Comparison of ENCODE assay signal across 1 cellular context in the genomic region with DNA sequence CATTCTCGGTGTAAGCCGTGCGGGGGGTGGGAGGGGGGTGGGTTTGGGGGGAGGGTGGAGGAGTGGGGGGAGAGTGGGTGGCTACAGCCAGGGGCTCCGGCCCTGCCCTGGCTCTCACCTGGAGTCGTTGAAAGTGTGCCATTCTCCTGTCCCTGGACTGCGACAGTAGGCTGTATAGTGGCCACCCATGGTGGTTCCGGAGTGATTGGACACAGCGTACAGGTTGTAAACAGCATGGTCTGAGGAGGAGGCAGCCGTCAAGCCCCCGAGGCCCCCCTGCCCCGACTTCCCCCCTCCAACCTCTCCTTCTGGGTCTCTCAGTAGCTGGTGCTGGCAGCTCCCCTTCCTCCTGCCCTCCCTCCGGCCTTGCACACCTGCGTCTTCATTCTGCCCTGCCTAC.
TF ChIP-seq lines count a peak whose summit lies in the region.

No MANE protein-coding gene starts in this region.

TF ChIP-seq in GM23338, 12 proteins besides CTCF, POLR2A, EP300 and RAD21 (continued from another document):
- TF ChIP-seq, protein P1, sequence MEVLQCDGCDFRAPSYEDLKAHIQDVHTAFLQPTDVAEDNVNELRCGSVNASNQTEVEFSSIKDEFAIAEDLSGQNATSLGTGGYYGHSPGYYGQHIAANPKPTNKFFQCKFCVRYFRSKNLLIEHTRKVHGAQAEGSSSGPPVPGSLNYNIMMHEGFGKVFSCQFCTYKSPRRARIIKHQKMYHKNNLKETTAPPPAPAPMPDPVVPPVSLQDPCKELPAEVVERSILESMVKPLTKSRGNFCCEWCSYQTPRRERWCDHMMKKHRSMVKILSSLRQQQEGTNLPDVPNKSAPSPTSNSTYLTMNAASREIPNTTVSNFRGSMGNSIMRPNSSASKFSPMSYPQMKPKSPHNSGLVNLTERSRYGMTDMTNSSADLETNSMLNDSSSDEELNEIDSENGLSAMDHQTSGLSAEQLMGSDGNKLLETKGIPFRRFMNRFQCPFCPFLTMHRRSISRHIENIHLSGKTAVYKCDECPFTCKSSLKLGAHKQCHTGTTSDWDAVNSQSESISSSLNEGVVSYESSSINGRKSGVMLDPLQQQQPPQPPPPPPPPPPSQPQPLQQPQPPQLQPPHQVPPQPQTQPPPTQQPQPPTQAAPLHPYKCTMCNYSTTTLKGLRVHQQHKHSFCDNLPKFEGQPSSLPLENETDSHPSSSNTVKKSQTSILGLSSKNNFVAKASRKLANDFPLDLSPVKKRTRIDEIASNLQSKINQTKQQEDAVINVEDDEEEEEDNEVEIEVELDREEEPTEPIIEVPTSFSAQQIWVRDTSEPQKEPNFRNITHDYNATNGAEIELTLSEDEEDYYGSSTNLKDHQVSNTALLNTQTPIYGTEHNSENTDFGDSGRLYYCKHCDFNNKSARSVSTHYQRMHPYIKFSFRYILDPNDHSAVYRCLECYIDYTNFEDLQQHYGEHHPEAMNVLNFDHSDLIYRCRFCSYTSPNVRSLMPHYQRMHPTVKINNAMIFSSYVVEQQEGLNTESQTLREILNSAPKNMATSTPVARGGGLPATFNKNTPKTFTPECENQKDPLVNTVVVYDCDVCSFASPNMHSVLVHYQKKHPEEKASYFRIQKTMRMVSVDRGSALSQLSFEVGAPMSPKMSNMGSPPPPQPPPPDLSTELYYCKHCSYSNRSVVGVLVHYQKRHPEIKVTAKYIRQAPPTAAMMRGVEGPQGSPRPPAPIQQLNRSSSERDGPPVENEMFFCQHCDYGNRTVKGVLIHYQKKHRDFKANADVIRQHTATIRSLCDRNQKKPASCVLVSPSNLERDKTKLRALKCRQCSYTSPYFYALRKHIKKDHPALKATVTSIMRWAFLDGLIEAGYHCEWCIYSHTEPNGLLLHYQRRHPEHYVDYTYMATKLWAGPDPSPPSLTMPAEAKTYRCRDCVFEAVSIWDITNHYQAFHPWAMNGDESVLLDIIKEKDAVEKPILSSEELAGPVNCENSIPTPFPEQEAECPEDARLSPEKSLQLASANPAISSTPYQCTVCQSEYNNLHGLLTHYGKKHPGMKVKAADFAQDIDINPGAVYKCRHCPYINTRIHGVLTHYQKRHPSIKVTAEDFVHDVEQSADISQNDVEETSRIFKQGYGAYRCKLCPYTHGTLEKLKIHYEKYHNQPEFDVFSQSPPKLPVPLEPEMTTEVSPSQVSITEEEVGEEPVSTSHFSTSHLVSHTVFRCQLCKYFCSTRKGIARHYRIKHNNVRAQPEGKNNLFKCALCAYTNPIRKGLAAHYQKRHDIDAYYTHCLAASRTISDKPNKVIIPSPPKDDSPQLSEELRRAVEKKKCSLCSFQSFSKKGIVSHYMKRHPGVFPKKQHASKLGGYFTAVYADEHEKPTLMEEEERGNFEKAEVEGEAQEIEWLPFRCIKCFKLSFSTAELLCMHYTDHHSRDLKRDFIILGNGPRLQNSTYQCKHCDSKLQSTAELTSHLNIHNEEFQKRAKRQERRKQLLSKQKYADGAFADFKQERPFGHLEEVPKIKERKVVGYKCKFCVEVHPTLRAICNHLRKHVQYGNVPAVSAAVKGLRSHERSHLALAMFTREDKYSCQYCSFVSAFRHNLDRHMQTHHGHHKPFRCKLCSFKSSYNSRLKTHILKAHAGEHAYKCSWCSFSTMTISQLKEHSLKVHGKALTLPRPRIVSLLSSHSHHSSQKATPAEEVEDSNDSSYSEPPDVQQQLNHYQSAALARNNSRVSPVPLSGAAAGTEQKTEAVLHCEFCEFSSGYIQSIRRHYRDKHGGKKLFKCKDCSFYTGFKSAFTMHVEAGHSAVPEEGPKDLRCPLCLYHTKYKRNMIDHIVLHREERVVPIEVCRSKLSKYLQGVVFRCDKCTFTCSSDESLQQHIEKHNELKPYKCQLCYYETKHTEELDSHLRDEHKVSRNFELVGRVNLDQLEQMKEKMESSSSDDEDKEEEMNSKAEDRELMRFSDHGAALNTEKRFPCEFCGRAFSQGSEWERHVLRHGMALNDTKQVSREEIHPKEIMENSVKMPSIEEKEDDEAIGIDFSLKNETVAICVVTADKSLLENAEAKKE (CRISPR knock-in tag; IDR thresholded peaks at IDR 0.05), result no peak
- no peak for TF ChIP-seq ZNF114 (CRISPR knock-in tag; IDR thresholded peaks at IDR 0.05)
